8 cellular contexts compared by ENCODE assay signal in genomic region chr14:102591944-102592772, GRCh38. TPM values are rescaled to one million over a fixed set of nuclear protein-coding genes. Genes with fewer than 3 reads are reported as not detected.
A peak's percentile ranks its signal among the peaks of the same experiment; 100 is the strongest.
DNase-seq lines count a peak whose midpoint lies in the region; ATAC-seq and TF ChIP-seq lines count a peak whose summit lies in the region.

TSS of gene RCOR1 (plus strand) at chr14:102592649. CDS start at chr14:102592887, 238 bp downstream.

- peaks cover 43% of the 10 kb centered on the region for H3K79me2 ChIP-seq in DOHH2 (ENCODE audit: control insufficient read depth, low read length)
- H3K79me2 ChIP-seq in GM23338 (replicated peaks; ENCODE audit: insufficient read depth): peaks cover 41% of the 10 kb centered on the region

- H3K9me3 ChIP-seq in DOHH2 (ENCODE audit: control insufficient read depth, insufficient read depth, low read length) (no peaks in the 10 kb centered on the region), esophagus squamous epithelium (no peaks in the 10 kb centered on the region)

- peak within 1 kb of the TSS; percentile 83 for H2AFZ ChIP-seq in GM23338

- H3K4me1 Mint-ChIP-seq in GM23338: peaks cover 33% of the 10 kb centered on the region

- H3F3A ChIP-seq in DOHH2 (ENCODE audit: control insufficient read depth, insufficient read depth) (peaks cover 11% of the 10 kb centered on the region), GM23338 (replicated peaks; ENCODE audit: low read depth) (0 out of 2 replicates have a peak, but pooled peaks cover 11% of the 10 kb centered on the region)

- H3K9me2 ChIP-seq in DOHH2 (replicated peaks; ENCODE audit: control insufficient read depth, low read length) (no peaks in the 10 kb centered on the region), GM23338 (ENCODE audit: insufficient read depth) (no peaks in the 10 kb centered on the region)

- H3K4me3 ChIP-seq in DOHH2 (ENCODE audit: low read length): peak within 1 kb of the TSS; percentile 98
- H3K4me3 ChIP-seq in GM23338: peak within 1 kb of the TSS; percentile 93
- peak within 1 kb of the TSS; percentile 72 to 94 (median 88) for H3K4me3 ChIP-seq in esophagus squamous epithelium

- peak within 1 kb of the TSS; percentile 91 for H3K27ac ChIP-seq in DOHH2 (ENCODE audit: low read depth, low read length)
- peak within 1 kb of the TSS; percentile 100 for H3K27ac ChIP-seq in GM23338 (ENCODE audit: low read depth)
- H3K27ac ChIP-seq in esophagus squamous epithelium: peak within 1 kb of the TSS; percentile 96 to 100 (median 100)

- H3K27me3 ChIP-seq in DOHH2 (ENCODE audit: control insufficient read depth, low read length) (no peaks in the 10 kb centered on the region), GM23338 (ENCODE audit: insufficient read depth) (no peaks in the 10 kb centered on the region), esophagus squamous epithelium (no peaks in the 10 kb centered on the region)

- peak within 1 kb of the TSS; percentile 85 for H3K4me3 Mint-ChIP-seq in GM23338

- H3K27ac Mint-ChIP-seq in GM23338: peak within 1 kb of the TSS; percentile 97

- peaks cover 15% of the 10 kb centered on the region for H3K36me3 Mint-ChIP-seq in GM23338 (ENCODE audit: low read depth)

- intact Hi-C loops in esophagus squamous epithelium (cut with DNase I): loop anchor here (5.0 kb wide), 1 partner anchor 70 kb away; no protein-coding TSS in a partner anchor

- WGBS in esophagus squamous epithelium, 2 donors: no CpG with 5 or more reads among the region's 98 CpGs

- H3K4me2 ChIP-seq in DOHH2 (ENCODE audit: low read length) (peak within 1 kb of the TSS; percentile 82), GM23338 (peak within 1 kb of the TSS; percentile 92)

- ATAC-seq in GM23338: peak; percentile 78

- no peaks in the 10 kb centered on the region for H3K9me3 Mint-ChIP-seq in GM23338

- DNase-seq in GM23338 (ENCODE audit: low spot score) (peak; percentile 98), Kasumi-1 (lab: John Stamatoyannopoulos, UW) (peak; percentile 93), RKO (ENCODE audit: low spot score) (peak; percentile 96), activated T-helper 1 cell treated with Interleukin-2 at 50 U/mL for 16 hours (ENCODE audit: low read depth) (peak; percentile 98), esophagus squamous epithelium (lab: John Stamatoyannopoulos, UW) (peak; percentile 94), myocyte (ENCODE audit: low read depth) (peak; percentile 97)
- DNase-seq in stimulated activated CD8-positive, alpha-beta memory T cell treated with anti-CD3 and anti-CD28 coated beads, Interleukin-7, amount 100 ng/mL, for 4 hours (ENCODE audit: low read depth in 2 of 2): peak; percentile 93 to 98

- H3K4me1 ChIP-seq in DOHH2 (ENCODE audit: control insufficient read depth, low read length): peaks cover 20% of the 10 kb centered on the region
- H3K4me1 ChIP-seq in GM23338 (ENCODE audit: insufficient read depth): peaks cover 19% of the 10 kb centered on the region
- H3K4me1 ChIP-seq in esophagus squamous epithelium: peaks cover 4 to 55% (median 14%) of the 10 kb centered on the region in 3 donors

- peaks cover 8% of the 10 kb centered on the region for H3K27me3 Mint-ChIP-seq in GM23338 (ENCODE audit: insufficient read depth, low read depth, poor library complexity)

- peaks cover 13% of the 10 kb centered on the region; the same call in 1 of the 2 replicates for H4K20me1 ChIP-seq in DOHH2 (ENCODE audit: control insufficient read depth, insufficient read depth, low read depth, low read length)
- H4K20me1 ChIP-seq in GM23338 (replicated peaks; ENCODE audit: insufficient read depth): peaks cover 16% of the 10 kb centered on the region; the same call in 1 of the 2 replicates

- peak in 3 of 4 donors; percentile 29 to 87 (median 66) for TF ChIP-seq POLR2A in esophagus squamous epithelium (IDR thresholded peaks at IDR 0.05)

- TF ChIP-seq CTCF in DOHH2 (IDR thresholded peaks at IDR 0.05; ENCODE audit: low read depth, low read length, poor library complexity, severe bottlenecking): no peak
- TF ChIP-seq CTCF in GM23338 (conservative IDR thresholded peaks at IDR 0.05; ENCODE audit: low read depth in 2 of 2): no peak
- peak in 1 of 6 experiments; percentile 5 for TF ChIP-seq CTCF in esophagus squamous epithelium (IDR thresholded peaks at IDR 0.05)

- H3K36me3 ChIP-seq in DOHH2 (ENCODE audit: control insufficient read depth, low read length) (peaks cover 27% of the 10 kb centered on the region), GM23338 (ENCODE audit: insufficient read depth) (no peaks in the 10 kb centered on the region; the same call in 1 of the 2 replicates), esophagus squamous epithelium (peaks cover 0 to 20% (median 0%) of the 10 kb centered on the region in 3 donors)

TF ChIP-seq in GM23338, 12 proteins besides CTCF, POLR2A, EP300 and RAD21:
- TF ChIP-seq CREB1 (CRISPR knock-in tag; IDR thresholded peaks at IDR 0.05; ENCODE audit: low read depth): peak; percentile 78
- TF ChIP-seq JUNB (IDR thresholded peaks at IDR 0.05; ENCODE audit: unreplicated experiment): no peak
- peak; percentile 89 for TF ChIP-seq POLR2AphosphoS5 (IDR thresholded peaks at IDR 0.05; ENCODE audit: low read depth)
TF ChIP-seq in GM23338: peak in this region for 2.

RNA-seq across cellular contexts. Expression of gene RCOR1, which starts in this region (rescaled TPM):
- 24.1 and 26.1 TPM in 2 replicates for total RNA-seq in GM23338 (2014; rRNA removed; shearing (Covaris generic))
- polyA plus RNA-seq in GM23338 (2016; fragmentation: Nextera tagmentation; extraction: Ambion mirVana): 7.6 and 8.7 TPM in 2 replicates
- total RNA-seq in esophagus squamous epithelium (10 to 100 TPM; 25.6 to 56.9 (median 35.2) TPM), myocyte (17.1 and 17.7 TPM in 2 replicates)
- 8.4 TPM for polyA plus RNA-seq in myocyte (2012)

Comparison
In these comparisons a context has a peak if more than half of its experiments do, and no peak if none do; other contexts are left out.
1. Peak in every context shown above with its lines: DNase-seq, ATAC-seq, H3K4me3 ChIP-seq and H3K27ac ChIP-seq.